In genomic region chr20:10259166-10259565, GRCh38 we compare ENCODE assay signal across 24 cellular contexts. TPM values are rescaled to one million over a fixed set of nuclear protein-coding genes. Genes with fewer than 3 reads are reported as not detected.
DNase-seq lines count a peak whose midpoint lies in the region; ATAC-seq, FAIRE-seq and TF ChIP-seq lines count a peak whose summit lies in the region.
"Had no signal": no experiment of that assay in that cellular context is flagged by ENCODE, and none has a peak within 500 bp of the region (broad histone marks: within the 10 kb centered on the region; RNA-seq: fewer than 3 reads in every experiment).

No MANE protein-coding gene starts in this region.

- H3K27ac ChIP-seq in A549: peak overlapping the region in 1 of 2 experiments; percentile 60; a peak in 5 of 6 replicates
- H3K27ac ChIP-seq: 22Rv1; BLaER1 treated with 17β-estradiol and CSF1 and Interleukin-3, amounts not matched to agents 10 nM and 100 nM had no signal

- H3K4me1 ChIP-seq in A549: peaks cover 49% of the 10 kb centered on the region
- H3K4me1 ChIP-seq: BE2C had no signal

- POLR2A ChIA-PET in A549 (lab: Yijun Ruan, JAX): interaction anchor here (0.6 to 1.0 kb wide), 2 partner anchors 171 to 259 kb away, joined by 3 to 4 read pairs; no protein-coding TSS in a partner anchor

- peak; percentile 76 for FAIRE-seq in A549 (lab: Jason Lieb, UNC)
- FAIRE-seq: A204.1, D721Med, GM12878, GM19239 had no signal

- no peak for TF ChIP-seq RAD21 in A549 (conservative IDR thresholded peaks at IDR 0.05 in 1 of 2, IDR thresholded peaks at IDR 0.05 in 1 of 2)

- H3K4me3 ChIP-seq in A549: no peak overlapping the region
- H3K4me3 ChIP-seq: BLaER1 treated with 17β-estradiol and CSF1 and Interleukin-3, amounts not matched to agents 10 nM and 100 nM; GM12878; GM23338 had no signal

- H3K4me2 ChIP-seq in A549: no peak overlapping the region
- H3K4me2 ChIP-seq: BLaER1 treated with 17β-estradiol and CSF1 and Interleukin-3, amounts not matched to agents 10 nM and 100 nM; GM23338 had no signal

- TF ChIP-seq CTCF in A549 (IDR thresholded peaks at IDR 0.05): no peak

- ATAC-seq in A549 (no peak), HG02642 (IDR thresholded peaks at IDR 0.05; ENCODE audit: poor library complexity, unreplicated experiment) (no peak)
- ATAC-seq: GM12878, GM23338, HCT116 had no signal

- TF ChIP-seq POLR2A in A549 (IDR thresholded peaks at IDR 0.05; ENCODE audit: low read length): no peak

- CTCF ChIA-PET in A549 (lab: Yijun Ruan, JAX): interaction anchor here (0.9 kb wide), 1 partner anchor 167 kb away, joined by 4 read pairs; no protein-coding TSS in a partner anchor

- DNase-seq in DMS 273 (lab: John Stamatoyannopoulos, UW; ENCODE audit: unreplicated experiment): peak; percentile 14
- DNase-seq in DMS 273 treated with DMSO at 0.1 percent for 48 hours (lab: John Stamatoyannopoulos, UW): no peak
- no peak for DNase-seq in A549 (ENCODE audit: low read depth in 1 of 2, low spot score in 1 of 2)
- peak; percentile 51 for DNase-seq in cerebellar cortex (ENCODE audit: low spot score)
- no peak for DNase-seq in NCI-H2107 (lab: John Stamatoyannopoulos, UW)
- DNase-seq: ACHN; AML-193; BE2C; CD4-positive, alpha-beta T cell; CD8-positive, alpha-beta memory T cell; DMS153; DND-41; GDM1; H9 had no signal

- H3K9me3 ChIP-seq in A549: no peaks in the 10 kb centered on the region
- H3K9me3 ChIP-seq: BE2C; BLaER1 treated with 17β-estradiol and CSF1 and Interleukin-3, amounts not matched to agents 10 nM and 100 nM had no signal

- no peak for TF ChIP-seq EP300 in A549 (IDR thresholded peaks at IDR 0.05)

TF ChIP-seq in A549, 52 proteins besides CTCF, POLR2A, EP300 and RAD21:
- TF ChIP-seq CBX2 (IDR thresholded peaks at IDR 0.05; ENCODE audit: borderline replicate concordance, low read depth) (no peak), HOXB13 (CRISPR knock-in tag; IDR thresholded peaks at IDR 0.05; ENCODE audit: low read depth) (no peak), KDM1A (IDR thresholded peaks at IDR 0.05; ENCODE audit: low read depth) (no peak), MYC (IDR thresholded peaks at IDR 0.05; ENCODE audit: borderline replicate concordance, low read length) (no peak), FOSB (CRISPR knock-in tag; IDR thresholded peaks at IDR 0.05) (no peak), FOXS1 (CRISPR knock-in tag; IDR thresholded peaks at IDR 0.05) (no peak), ZNF302 (CRISPR knock-in tag; IDR thresholded peaks at IDR 0.05) (no peak), MAZ (IDR thresholded peaks at IDR 0.05; ENCODE audit: borderline replicate concordance, low read depth, low read length) (no peak), ZSCAN20 (CRISPR knock-in tag; IDR thresholded peaks at IDR 0.05) (no peak), JUN (IDR thresholded peaks at IDR 0.05) (no peak), ELK1 (IDR thresholded peaks at IDR 0.05; ENCODE audit: low read depth, low read length) (no peak)

RNA-seq across cellular contexts. Expression of gene SNAP25, which starts 40.5 kb away (rescaled TPM):
- polyA plus RNA-seq in A549 (2011; rRNA removed) (53.6 and 54.8 TPM in 2 replicates), A549 (2017; fragmentation: RNase III; extraction: RNeasy Plus Mini Kit Qiagen cat#74134 plus additional on column Dnase treatment) (32.8 to 39.6 TPM (median 33.2 TPM) in 3 replicates)
- polyA plus RNA-seq in A549 (2012; cell fraction: cytosol; rRNA removed): 23.2 and 27.1 TPM in 2 replicates
- 32.8 and 56.3 TPM in 2 replicates for polyA plus RNA-seq in A549 (2012; cell fraction: nucleus; rRNA removed)
- 31.0 and 32.0 TPM in 2 replicates for polyA minus RNA-seq in A549 (2011; rRNA and poly(A)+ RNA removed)
- polyA plus RNA-seq: CD14-positive monocyte; CD8-positive, alpha-beta memory T cell; GM12878 had no signal

Comparison
In these comparisons a context has a peak if more than half of its experiments do, and no peak if none do; other contexts are left out.
1. DNase-seq: peak in DMS 273 (single experiment) and cerebellar cortex (single experiment); none in DMS 273 treated with DMSO at 0.1 percent for 48 hours (single experiment), A549 (0 of 2) and NCI-H2107 (single experiment).